In genomic region chr12:57124259-57124877, GRCh38 we compare ENCODE assay signal across 8 cellular contexts. TPM values are rescaled to one million over a fixed set of nuclear protein-coding genes. Genes with fewer than 3 reads are reported as not detected.
A peak's percentile ranks its signal among the peaks of the same experiment; 100 is the strongest.
DNase-seq lines count a peak whose midpoint lies in the region; ATAC-seq and TF ChIP-seq lines count a peak whose summit lies in the region.

No MANE protein-coding gene starts in this region.

- H3K27me3 ChIP-seq in uterus: no peaks in the 10 kb centered on the region

- no peak for ATAC-seq in HG03439 (IDR thresholded peaks at IDR 0.05; ENCODE audit: unreplicated experiment)

- no peaks in the 10 kb centered on the region for H3K36me3 ChIP-seq in uterus

- no peak for TF ChIP-seq POLR2A in uterus (IDR thresholded peaks at IDR 0.05)

- peak overlapping the region in 1 of 2 donors; percentile 35 for H3K27ac ChIP-seq in uterus

- H3K4me1 ChIP-seq in uterus: no peaks in the 10 kb centered on the region

- DNase-seq in GM12865 (ENCODE audit: low read depth) (peak; percentile 78), MV-4-11 (lab: John Stamatoyannopoulos, UW) (peak; percentile 65), SK-N-DZ (ENCODE audit: low spot score) (peak; percentile 81), glomerular visceral epithelial cell (ENCODE audit: extremely low spot score) (peak; percentile 71), posterior vena cava (ENCODE audit: low spot score) (peak; percentile 85), uterus (peak; percentile 79 to 84)
- peak; percentile 79 for DNase-seq in activated naive CD4-positive, alpha-beta T cell treated with Interleukin-2 at 50 U/mL for 16 hours

- intact Hi-C loops in posterior vena cava (cut with DNase I): loop anchor here in 1 of 2 donors (2.0 kb wide), 1 partner anchor 60 kb away; no protein-coding TSS in a partner anchor
- intact Hi-C loops in uterus (cut with DNase I; ENCODE audit: low total_unique reads): no loop called here

- H3K4me3 ChIP-seq in GM12865 (ENCODE audit: low read depth, low read length) (no peak overlapping the region), uterus (no peak overlapping the region)

- peak; percentile 92 for TF ChIP-seq CTCF in GM12865 (IDR thresholded peaks at IDR 0.05; ENCODE audit: insufficient read depth, low read depth, low read length, missing control alignments)
- peak; percentile 95 to 96 (median 96) for TF ChIP-seq CTCF in uterus (IDR thresholded peaks at IDR 0.05)

- no peaks in the 10 kb centered on the region for H3K9me3 ChIP-seq in uterus

RNA-seq across cellular contexts. Expression of gene LRP1, which starts 3.9 kb away (rescaled TPM):
- polyA plus RNA-seq in SK-N-DZ (2014; cell fraction: cytosol; rRNA removed): 6.4 and 7.8 TPM in 2 replicates
- 16.5 and 44.9 TPM in 2 replicates for polyA plus RNA-seq in SK-N-DZ (2014; cell fraction: nucleus; rRNA removed)
- total RNA-seq in posterior vena cava (100 to 1,000 TPM; 465 to 757 TPM), uterus (100 to 1,000 TPM; 164 to 507 (median 318) TPM)

RNA-seq across cellular contexts. Expression of gene STAT6, which starts 13.2 kb away (rescaled TPM):
- polyA plus RNA-seq in SK-N-DZ (2014; cell fraction: cytosol; rRNA removed): 37.1 and 42.2 TPM in 2 replicates
- polyA plus RNA-seq in SK-N-DZ (2014; cell fraction: nucleus; rRNA removed): 129 TPM in 2 replicates
- total RNA-seq in posterior vena cava (100 to 1,000 TPM; 162 to 201 TPM), uterus (100 to 1,000 TPM in 2 of 4 donors, 10 to 100 TPM in 2; 62.5 to 242 (median 94.3) TPM)

RNA-seq across cellular contexts. Expression of gene LRP1-AS, which starts 23.1 kb away (rescaled TPM):
- not detected in 2 replicates for polyA plus RNA-seq in SK-N-DZ (2014; cell fraction: cytosol; rRNA removed)
- polyA plus RNA-seq in SK-N-DZ (2014; cell fraction: nucleus; rRNA removed): not detected in 2 replicates
- not detected for total RNA-seq in posterior vena cava
- total RNA-seq in uterus: not detected

RNA-seq across cellular contexts. Expression of gene NAB2, which starts 35.5 kb away (rescaled TPM):
- polyA plus RNA-seq in SK-N-DZ (2014; cell fraction: cytosol; rRNA removed): 24.6 and 39.9 TPM in 2 replicates
- polyA plus RNA-seq in SK-N-DZ (2014; cell fraction: nucleus; rRNA removed): 33.8 and 35.6 TPM in 2 replicates
- total RNA-seq in posterior vena cava: 10 to 100 TPM; 27.0 to 36.3 TPM
- 10 to 100 TPM in 3 of 4 donors, 1 to 10 TPM in 1; 9.1 to 85.8 (median 33.9) TPM for total RNA-seq in uterus

RNA-seq across cellular contexts. Expression of gene NEMP1, which starts 45.8 kb away (rescaled TPM):
- polyA plus RNA-seq in SK-N-DZ (2014; cell fraction: cytosol; rRNA removed): 48.5 and 61.1 TPM in 2 replicates
- 58.2 and 72.1 TPM in 2 replicates for polyA plus RNA-seq in SK-N-DZ (2014; cell fraction: nucleus; rRNA removed)
- total RNA-seq in posterior vena cava: 10 to 100 TPM in 1 of 2 donors, 1 to 10 TPM in 1; 8.8 to 12.4 TPM
- total RNA-seq in uterus: 10 to 100 TPM in 2 of 4 donors, 1 to 10 TPM in 2; 1.5 to 18.0 (median 9.9) TPM
